ENCODE assay signal across 38 cellular contexts in genomic region chrX:86194758-86195157, GRCh38. TPM values are rescaled to one million over a fixed set of nuclear protein-coding genes. Genes with fewer than 3 reads are reported as not detected.
"Had no signal": no experiment of that assay in that cellular context is flagged by ENCODE, and none has a peak within 500 bp of the region (broad histone marks: within the 10 kb centered on the region; RNA-seq: fewer than 3 reads in every experiment).

No MANE protein-coding gene starts in this region.

- H3K36me3 ChIP-seq: MG63 had no signal

- DNase-seq: Karpas-422, Kasumi-1, MG63, MM.1S, MV-4-11, NCI-H1048, NCI-H1092, NCI-H1092 treated with DMSO at 0.1 percent for 48 hours, NCI-H1105, NCI-H1105 treated with DMSO at 0.1 percent for 48 hours, NCI-H1417, NCI-H1417 treated with DMSO at 0.1 percent for 48 hours, NCI-H1436, NCI-H1436 treated with DMSO at 0.1 percent for 48 hours, NCI-H146, NCI-H1694, NCI-H1694 treated with DMSO at 0.1 percent for 48 hours, NCI-H187, NCI-H187 treated with DMSO at 0.1 percent for 48 hours, NCI-H1930, NCI-H2029, NCI-H2029 treated with DMSO at 0.1 percent for 48 hours, NCI-H2081, NCI-H2081 treated with DMSO at 0.1 percent for 48 hours, NCI-H2107, NCI-H2171, NCI-H2171 treated with DMSO at 0.1 percent for 48 hours, NCI-H2227 treated with DMSO at 0.1 percent for 48 hours, NCI-H226, NCI-H345, NCI-H446, NCI-H446 treated with DMSO at 0.1 percent for 48 hours, NCI-H510A, NCI-H510A treated with DMSO at 0.1 percent for 48 hours had no signal

- H3K9ac ChIP-seq: KMS-11 had no signal

- H3K9me3 ChIP-seq: MG63 had no signal

- H3K4me3 ChIP-seq: MG63 had no signal

- H3K27ac ChIP-seq: KMS-11 had no signal

- H3K27me3 ChIP-seq: MG63 had no signal

RNA-seq across cellular contexts. Expression of gene DACH2, which starts 46.5 kb away (rescaled TPM):
- total RNA-seq: LHCN-M2, M059J, MCF 10A had no signal
